10 cellular contexts compared by ENCODE assay signal in genomic region chr1:174877208-174877673, GRCh38.
DNase-seq lines count a peak whose midpoint lies in the region; ATAC-seq lines count a peak whose summit lies in the region.
"Had no signal": no experiment of that assay in that cellular context is flagged by ENCODE, and none has a peak within 500 bp of the region (broad histone marks: within the 10 kb centered on the region; RNA-seq: fewer than 3 reads in every experiment).

No MANE protein-coding gene starts in this region.

- intact Hi-C loops in activated T-helper 2 cell treated with anti-CD3 and anti-CD28 coated beads, Interferon-gamma antibody, Interleukin-2, Interleukin-4, amounts not matched to agents 10 μg/mL and 5 μg/mL and 100 μg/mL, durations not matched to agents 14 hours and 24 hours and 36 hours (cut with micrococcal nuclease) = no loop called here

- no peak overlapping the region for H3K27ac Mint-ChIP-seq in activated T-helper 2 cell treated with anti-CD3 and anti-CD28 coated beads, Interferon-gamma antibody, Interleukin-2, Interleukin-4, amounts not matched to agents 10 μg/mL and 5 μg/mL and 100 μg/mL, durations not matched to agents 14 hours and 24 hours and 36 hours

- H3K9me3 Mint-ChIP-seq in activated T-helper 2 cell treated with anti-CD3 and anti-CD28 coated beads, Interferon-gamma antibody, Interleukin-2, Interleukin-4, amounts not matched to agents 10 μg/mL and 5 μg/mL and 100 μg/mL, durations not matched to agents 14 hours and 24 hours and 36 hours = no peaks in the 10 kb centered on the region

- H4K20me1 ChIP-seq in Karpas-422 (ENCODE audit: insufficient read depth, low read depth, low read length) = no peaks in the 10 kb centered on the region

- H2AFZ ChIP-seq in Karpas-422 (ENCODE audit: low read length) = no peak overlapping the region

- no peak overlapping the region for H3K27ac ChIP-seq in Karpas-422 (ENCODE audit: low read length)

- no peaks in the 10 kb centered on the region for H3K36me3 ChIP-seq in Karpas-422 (ENCODE audit: insufficient read depth, low read length)

- peak overlapping the region; percentile 60 for H3K4me3 Mint-ChIP-seq in activated T-helper 2 cell treated with anti-CD3 and anti-CD28 coated beads, Interferon-gamma antibody, Interleukin-2, Interleukin-4, amounts not matched to agents 10 μg/mL and 5 μg/mL and 100 μg/mL, durations not matched to agents 14 hours and 24 hours and 36 hours (ENCODE audit: low read depth)

- ATAC-seq in HG02981 (IDR thresholded peaks at IDR 0.05; ENCODE audit: unreplicated experiment) (no peak), HG02588 (IDR thresholded peaks at IDR 0.05; ENCODE audit: unreplicated experiment) (no peak)

- DNase-seq in DMS53 treated with DMSO at 0.1 percent for 48 hours (lab: John Stamatoyannopoulos, UW; ENCODE audit: unreplicated experiment) = peak; percentile 90
- DNase-seq in NCI-H146 treated with DMSO at 0.1 percent for 48 hours (lab: John Stamatoyannopoulos, UW; ENCODE audit: unreplicated experiment) = peak; percentile 80
- DNase-seq in activated T-helper 2 cell treated with anti-CD3 and anti-CD28 coated beads, Interferon-gamma antibody, Interleukin-2, Interleukin-4, amounts not matched to agents 10 μg/mL and 5 μg/mL and 100 μg/mL, durations not matched to agents 14 hours and 24 hours and 36 hours (ENCODE audit: low spot score) = no peak
- DNase-seq in myocyte (ENCODE audit: low read depth) = peak; percentile 76
- DNase-seq in Karpas-422 = no peak
- no peak for DNase-seq in AG20443 (ENCODE audit: low spot score)
- DNase-seq: aorta; stimulated activated naive CD4-positive, alpha-beta T cell treated with Interleukin-2 at 50 U/mL for 16 hours had no signal

- H3K4me3 ChIP-seq in Karpas-422 (ENCODE audit: low read length) = no peak overlapping the region

- peaks cover 22% of the 10 kb centered on the region for H3K4me1 ChIP-seq in Karpas-422 (ENCODE audit: low read length)

- no peaks in the 10 kb centered on the region for H3K27me3 ChIP-seq in Karpas-422 (ENCODE audit: low read length)

- H3K9ac ChIP-seq in Karpas-422 (ENCODE audit: low read length) = no peak overlapping the region

- no peaks in the 10 kb centered on the region for H3K79me2 ChIP-seq in Karpas-422 (ENCODE audit: low read length)

- H3K4me2 ChIP-seq in Karpas-422 (ENCODE audit: low read depth, low read length, poor library complexity, severe bottlenecking) = no peak overlapping the region

- peaks cover 13% of the 10 kb centered on the region for H3K4me1 Mint-ChIP-seq in activated T-helper 2 cell treated with anti-CD3 and anti-CD28 coated beads, Interferon-gamma antibody, Interleukin-2, Interleukin-4, amounts not matched to agents 10 μg/mL and 5 μg/mL and 100 μg/mL, durations not matched to agents 14 hours and 24 hours and 36 hours (ENCODE audit: low read depth)

- H3K9me3 ChIP-seq in Karpas-422 (ENCODE audit: low read length) = no peaks in the 10 kb centered on the region

- H3K27me3 Mint-ChIP-seq in activated T-helper 2 cell treated with anti-CD3 and anti-CD28 coated beads, Interferon-gamma antibody, Interleukin-2, Interleukin-4, amounts not matched to agents 10 μg/mL and 5 μg/mL and 100 μg/mL, durations not matched to agents 14 hours and 24 hours and 36 hours (ENCODE audit: low read depth) = no peaks in the 10 kb centered on the region

- no peaks in the 10 kb centered on the region for H3K36me3 Mint-ChIP-seq in activated T-helper 2 cell treated with anti-CD3 and anti-CD28 coated beads, Interferon-gamma antibody, Interleukin-2, Interleukin-4, amounts not matched to agents 10 μg/mL and 5 μg/mL and 100 μg/mL, durations not matched to agents 14 hours and 24 hours and 36 hours (ENCODE audit: low read depth)

- H3K9me2 ChIP-seq in Karpas-422 (replicated peaks; ENCODE audit: insufficient read depth, low read length) = no peaks in the 10 kb centered on the region

Comparison
In these comparisons a context has a peak if more than half of its experiments do, and no peak if none do; other contexts are left out.
1. DNase-seq: peak in DMS53 treated with DMSO at 0.1 percent for 48 hours (single experiment), NCI-H146 treated with DMSO at 0.1 percent for 48 hours (single experiment) and myocyte (single experiment); none in activated T-helper 2 cell treated with anti-CD3 and anti-CD28 coated beads, Interferon-gamma antibody, Interleukin-2, Interleukin-4, amounts not matched to agents 10 μg/mL and 5 μg/mL and 100 μg/mL, durations not matched to agents 14 hours and 24 hours and 36 hours (single experiment), Karpas-422 (single experiment) and AG20443 (single experiment).